In genomic region chr13:33543089-33543459, GRCh38 we compare ENCODE assay signal across 8 cellular contexts.
A peak's percentile ranks its signal among the peaks of the same experiment; 100 is the strongest.
DNase-seq lines count a peak whose midpoint lies in the region; ATAC-seq and TF ChIP-seq lines count a peak whose summit lies in the region.

No MANE protein-coding gene starts in this region.

- no peaks in the 10 kb centered on the region for H4K20me1 ChIP-seq in PC-3 (ENCODE audit: low read length)

- CTCF ChIA-PET in BJ (lab: Yijun Ruan, JAX) = interaction anchor here (0.6 to 3.2 kb wide), 20 partner anchors 12 to 961 kb away, joined by 3 to 38 read pairs (median 3); partner anchors contain the start of gene PDS5B
- CTCF ChIA-PET in PC-3 (lab: Charles Lee) = interaction anchor here (0.6 to 1.0 kb wide), 6 partner anchors 188 to 1109 kb away, joined by 3 to 4 read pairs (median 3); no protein-coding TSS in a partner anchor
- CTCF ChIA-PET in GM10248 (lab: Yijun Ruan, JAX) = interaction anchor here (0.6 to 6.2 kb wide), 48 partner anchors 9 to 957 kb away, joined by 3 to 58 read pairs (median 4); no protein-coding TSS in a partner anchor

- H3K4me1 Mint-ChIP-seq in osteocyte (ENCODE audit: unreplicated experiment) = peaks cover 39% of the 10 kb centered on the region

- peak overlapping the region; percentile 92 for H3K4me2 ChIP-seq in PC-3 (ENCODE audit: low read length)

- H3K9me3 ChIP-seq in PC-3 (ENCODE audit: low read length) (no peaks in the 10 kb centered on the region), esophagus (ENCODE audit: control insufficient read depth in 2 of 2, insufficient read depth in 1 of 2, low read depth in 1 of 2, low read length in 1 of 2) (no peaks in the 10 kb centered on the region)

- H3K36me3 ChIP-seq in BJ (ENCODE audit: control insufficient read depth, insufficient read depth, low read length) = no peaks in the 10 kb centered on the region
- H3K36me3 ChIP-seq in PC-3 (ENCODE audit: low read depth, low read length) = no peaks in the 10 kb centered on the region
- H3K36me3 ChIP-seq in esophagus (ENCODE audit: control insufficient read depth in 2 of 2, insufficient read depth in 2 of 2, low read length in 1 of 2) = no peaks in the 10 kb centered on the region

- peak overlapping the region; percentile 99 for H3K27ac Mint-ChIP-seq in osteocyte (ENCODE audit: unreplicated experiment)

- intact Hi-C loops in PC-3 (cut with micrococcal nuclease) = loop anchor here (1.0 to 10.0 kb wide), 5 partner anchors 56 to 896 kb away; no protein-coding TSS in a partner anchor

- POLR2A ChIA-PET in BJ (lab: Charles Lee) (interaction anchor here (0.6 to 0.9 kb wide), 5 partner anchors 50 to 710 kb away, joined by 3 to 4 read pairs (median 3); no protein-coding TSS in a partner anchor), PC-3 (lab: Charles Lee; ENCODE audit: unreplicated experiment) (interaction anchor here (0.6 to 0.7 kb wide), 8 partner anchors 48 to 529 kb away, joined by 3 to 6 read pairs (median 4); partner anchors contain the start of gene STARD13), GM10248 (lab: Yijun Ruan, JAX) (interaction anchor here (0.9 to 1.2 kb wide), 3 partner anchors 136 to 526 kb away, joined by 3 to 6 read pairs (median 3); no protein-coding TSS in a partner anchor)

- H2AFZ ChIP-seq in PC-3 (ENCODE audit: low read length) = peak overlapping the region; percentile 89

- H3K4me1 ChIP-seq in PC-3 (ENCODE audit: insufficient read depth, low read length) = peaks cover 35% of the 10 kb centered on the region
- H3K4me1 ChIP-seq in esophagus (ENCODE audit: control insufficient read depth in 2 of 2, insufficient read depth in 2 of 2, low read length in 1 of 2) = no peaks in the 10 kb centered on the region

- no peaks in the 10 kb centered on the region for H3K27me3 Mint-ChIP-seq in osteocyte (ENCODE audit: unreplicated experiment)

- peak overlapping the region; percentile 32 for H3K4me3 ChIP-seq in BJ (ENCODE audit: low read depth, low read length)
- peak overlapping the region; percentile 71 for H3K4me3 ChIP-seq in PC-3 (ENCODE audit: low read length)
- peak overlapping the region; percentile 33 to 71 for H3K4me3 ChIP-seq in esophagus (ENCODE audit: low read depth in 1 of 2, low read length in 2 of 2)

- H3K9ac ChIP-seq in PC-3 (ENCODE audit: low read length) = peak overlapping the region; percentile 95

- H3K27me3 ChIP-seq in BJ (ENCODE audit: control insufficient read depth, insufficient read depth, low read length) = no peaks in the 10 kb centered on the region
- no peaks in the 10 kb centered on the region for H3K27me3 ChIP-seq in PC-3 (ENCODE audit: low read length)
- no peaks in the 10 kb centered on the region for H3K27me3 ChIP-seq in esophagus (ENCODE audit: control insufficient read depth in 1 of 2, insufficient read depth in 2 of 2, low read length in 2 of 2)

- 2 to 4% methylated on average over 7 of the region's 7 CpGs for WGBS in esophagus, 2 donors

- TF ChIP-seq CTCF in BJ (IDR thresholded peaks at IDR 0.05; ENCODE audit: insufficient read depth, low read depth, low read length) (no peak), PC-3 (conservative IDR thresholded peaks at IDR 0.05; ENCODE audit: low read depth, low read length) (no peak), osteocyte (IDR thresholded peaks at IDR 0.05) (no peak), GM10248 (IDR thresholded peaks at IDR 0.05; ENCODE audit: control extremely low read depth, extremely low read depth, low read depth, missing control alignments) (no peak)

- H3F3A ChIP-seq in PC-3 (ENCODE audit: low read length, unreplicated experiment) = peaks cover 8% of the 10 kb centered on the region

- H3K9me3 Mint-ChIP-seq in osteocyte (ENCODE audit: unreplicated experiment) = no peaks in the 10 kb centered on the region

- H3K27ac ChIP-seq in PC-3 (ENCODE audit: low read length) = peak overlapping the region; percentile 97
- H3K27ac ChIP-seq in esophagus (ENCODE audit: low read depth in 2 of 2, low read length in 1 of 2) = peak overlapping the region; percentile 95 to 98

- peak; percentile 2 for ATAC-seq in GM21447 (IDR thresholded peaks at IDR 0.05; ENCODE audit: unreplicated experiment)
- 0 out of 2 replicates have a peak, but pooled peaks have one; percentile 2 for ATAC-seq in PC-3
- ATAC-seq in GM21786 (IDR thresholded peaks at IDR 0.05; ENCODE audit: unreplicated experiment) = no peak

- H3K9me2 ChIP-seq in PC-3 (replicated peaks; ENCODE audit: low read length) = no peaks in the 10 kb centered on the region

- H3K36me3 Mint-ChIP-seq in osteocyte (ENCODE audit: unreplicated experiment) = no peaks in the 10 kb centered on the region

- TSS peak; percentile 91 for BruUV-seq in PC-3 (replicated peaks; lab: Mats Ljungman, UMichigan)

- DNase-seq in BJ (ENCODE audit: low read depth) (peak; percentile 18), PC-3 (no peak), osteocyte (ENCODE audit: extremely low spot score, unreplicated experiment) (no peak), GM10248 (ENCODE audit: extremely low spot score) (no peak), NCI-H1436 treated with DMSO at 0.1 percent for 48 hours (lab: John Stamatoyannopoulos, UW) (no peak)

- H3K4me3 Mint-ChIP-seq in osteocyte (ENCODE audit: unreplicated experiment) = peak overlapping the region; percentile 86

- H3K79me2 ChIP-seq in PC-3 (ENCODE audit: low read length) = no peaks in the 10 kb centered on the region
